In genomic region chr4:38161208-38162113, GRCh38 we compare ENCODE assay signal across 8 cellular contexts.
DNase-seq lines count a peak whose midpoint lies in the region; ATAC-seq and TF ChIP-seq lines count a peak whose summit lies in the region.

No MANE protein-coding gene starts in this region.

- no peak overlapping the region for H3K4me3 ChIP-seq in CD8-positive, alpha-beta T cell (ENCODE audit: low read depth, low read length)
- no peak overlapping the region for H3K4me3 ChIP-seq in mesodermal cell (ENCODE audit: extremely low read depth, insufficient read depth, low read length, poor library complexity, severe bottlenecking)

- TF ChIP-seq CTCF in CD8-positive, alpha-beta T cell (IDR thresholded peaks at IDR 0.05): no peak

- intact Hi-C loops in CD8-positive, alpha-beta T cell (cut with DNase I, micrococcal nuclease): loop anchor here in 1 of 2 experiments (2.0 kb wide), 1 partner anchor 15 kb away; no protein-coding TSS in a partner anchor

- H3K27me3 ChIP-seq in CD8-positive, alpha-beta T cell (ENCODE audit: insufficient read depth, low read length): no peaks in the 10 kb centered on the region

- H3K27ac ChIP-seq in CD8-positive, alpha-beta T cell (ENCODE audit: low read depth, low read length): peak overlapping the region; percentile 28
- peak overlapping the region; percentile 97 for H3K27ac ChIP-seq in mesodermal cell (ENCODE audit: low read depth, low read length, severe bottlenecking)
- no peak overlapping the region for H3K27ac ChIP-seq in caudate nucleus (ENCODE audit: low read depth, low read length)

- no peak for DNase-seq in CD8-positive, alpha-beta T cell
- no peak for DNase-seq in activated naive CD8-positive, alpha-beta T cell treated with anti-CD3 and anti-CD28 coated beads, Interleukin-2, amount 50 U/mL, for 24 hours
- DNase-seq in caudate nucleus (lab: John Stamatoyannopoulos, UW) (no peak), SHP77 treated with DMSO at 0.1 percent for 48 hours (lab: John Stamatoyannopoulos, UW) (no peak), hypothalamus (lab: John Stamatoyannopoulos, UW) (no peak)

- no peaks in the 10 kb centered on the region for H3K36me3 Mint-ChIP-seq in CD8-positive, alpha-beta T cell
- H3K36me3 Mint-ChIP-seq in activated naive CD8-positive, alpha-beta T cell treated with anti-CD3 and anti-CD28 coated beads, Interleukin-2, amount 50 U/mL, for 24 hours (ENCODE audit: low read depth): peaks cover 12% of the 10 kb centered on the region

- no peak overlapping the region for H3K27ac Mint-ChIP-seq in CD8-positive, alpha-beta T cell
- H3K27ac Mint-ChIP-seq in activated naive CD8-positive, alpha-beta T cell treated with anti-CD3 and anti-CD28 coated beads, Interleukin-2, amount 50 U/mL, for 24 hours: peak overlapping the region; percentile 89

- POLR2A ChIA-PET in CD8-positive, alpha-beta T cell (lab: Charles Lee): interaction anchor here (1.5 kb wide), 1 partner anchor 9 kb away, joined by 4 read pairs; no protein-coding TSS in a partner anchor

- peaks cover 3% of the 10 kb centered on the region for H3K9me3 Mint-ChIP-seq in CD8-positive, alpha-beta T cell
- peaks cover 7% of the 10 kb centered on the region for H3K9me3 Mint-ChIP-seq in activated naive CD8-positive, alpha-beta T cell treated with anti-CD3 and anti-CD28 coated beads, Interleukin-2, amount 50 U/mL, for 24 hours

- ATAC-seq in CD8-positive, alpha-beta T cell: peak; percentile 23
- ATAC-seq in HG02943 (IDR thresholded peaks at IDR 0.05; ENCODE audit: low read depth, unreplicated experiment) (peak; percentile 13), HG03469 (IDR thresholded peaks at IDR 0.05; ENCODE audit: unreplicated experiment) (no peak)
- ATAC-seq in activated naive CD8-positive, alpha-beta T cell treated with anti-CD3 and anti-CD28 coated beads, Interleukin-2, amount 50 U/mL, for 24 hours: peak; percentile 29

- H3K4me3 Mint-ChIP-seq in CD8-positive, alpha-beta T cell: no peak overlapping the region
- peak overlapping the region; percentile 4 for H3K4me3 Mint-ChIP-seq in activated naive CD8-positive, alpha-beta T cell treated with anti-CD3 and anti-CD28 coated beads, Interleukin-2, amount 50 U/mL, for 24 hours

- H3K36me3 ChIP-seq in CD8-positive, alpha-beta T cell (ENCODE audit: insufficient read depth, low read length): no peaks in the 10 kb centered on the region
- H3K36me3 ChIP-seq in mesodermal cell (ENCODE audit: control insufficient read depth, insufficient read depth, low read length): no peaks in the 10 kb centered on the region

- peaks cover 7% of the 10 kb centered on the region for H3K4me1 Mint-ChIP-seq in CD8-positive, alpha-beta T cell (ENCODE audit: low read depth)
- peaks cover 59% of the 10 kb centered on the region for H3K4me1 Mint-ChIP-seq in activated naive CD8-positive, alpha-beta T cell treated with anti-CD3 and anti-CD28 coated beads, Interleukin-2, amount 50 U/mL, for 24 hours

- no peaks in the 10 kb centered on the region for H3K27me3 Mint-ChIP-seq in CD8-positive, alpha-beta T cell (ENCODE audit: low read depth)
- no peaks in the 10 kb centered on the region for H3K27me3 Mint-ChIP-seq in activated naive CD8-positive, alpha-beta T cell treated with anti-CD3 and anti-CD28 coated beads, Interleukin-2, amount 50 U/mL, for 24 hours

- 87 to 92% methylated on average over 2 to 4 of the region's 5 CpGs for WGBS in mesodermal cell (ENCODE audit: insufficient coverage in 2 of 2), 2 experiments

- CTCF ChIA-PET in CD8-positive, alpha-beta T cell (lab: Charles Lee): interaction anchor here (0.9 to 3.5 kb wide), 4 partner anchors 15 to 598 kb away, joined by 3 to 14 read pairs (median 4); no protein-coding TSS in a partner anchor

- H3K9me3 ChIP-seq in CD8-positive, alpha-beta T cell (ENCODE audit: low read length): no peaks in the 10 kb centered on the region
- H3K9me3 ChIP-seq in mesodermal cell (ENCODE audit: control insufficient read depth, low read length): no peaks in the 10 kb centered on the region

- no peaks in the 10 kb centered on the region for H3K4me1 ChIP-seq in CD8-positive, alpha-beta T cell (ENCODE audit: insufficient read depth, low read length)
- peaks cover 3% of the 10 kb centered on the region for H3K4me1 ChIP-seq in mesodermal cell (ENCODE audit: control insufficient read depth, insufficient read depth, low read length, poor library complexity, severe bottlenecking)
